Comparison of ENCODE assay signal across 1 cellular context in the genomic region with DNA sequence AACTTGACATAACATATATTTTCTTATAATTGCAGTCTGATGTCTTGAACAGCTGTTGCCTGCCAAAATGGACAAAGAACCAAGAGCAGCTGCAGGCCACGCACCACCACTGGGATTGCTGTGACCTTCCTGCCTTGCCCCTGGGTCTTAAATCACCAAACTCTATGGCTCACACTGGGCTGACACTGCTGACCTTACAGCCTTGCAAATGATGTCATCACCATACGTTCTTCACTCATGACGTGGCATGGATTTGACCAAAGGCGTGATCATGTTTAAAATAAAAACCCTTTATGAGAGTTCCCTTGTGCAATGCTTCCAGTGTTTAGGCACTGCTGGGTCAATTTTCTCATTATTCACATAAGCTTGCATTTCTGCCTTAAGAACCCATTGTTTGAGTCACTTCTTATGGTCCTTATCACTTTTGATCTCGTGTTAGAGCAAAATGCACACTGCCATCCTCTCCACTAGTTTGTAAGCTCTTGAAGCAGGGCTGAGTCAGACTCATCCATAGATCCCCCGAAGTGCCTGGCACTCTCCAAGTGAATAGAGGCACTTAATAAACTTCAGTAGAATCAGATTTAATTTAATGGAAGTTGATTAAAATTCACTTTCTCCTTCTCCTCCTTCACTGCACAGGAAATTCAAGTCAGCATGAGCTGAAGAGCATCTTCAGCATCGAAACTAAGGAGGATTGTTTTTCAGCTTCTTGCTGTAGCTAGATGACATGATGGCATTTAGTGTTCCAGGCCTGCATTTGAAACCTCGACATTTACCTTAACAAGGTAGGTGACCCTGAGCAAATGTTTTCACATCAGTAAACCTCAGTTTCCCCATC.
A peak's percentile ranks its signal among the peaks of the same experiment; 100 is the strongest.
TF ChIP-seq lines count a peak whose summit lies in the region.

No MANE protein-coding gene starts in this region.

TF ChIP-seq in HEK293, 187 proteins besides CTCF, POLR2A, EP300 and RAD21:
- TF ChIP-seq, protein P1, sequence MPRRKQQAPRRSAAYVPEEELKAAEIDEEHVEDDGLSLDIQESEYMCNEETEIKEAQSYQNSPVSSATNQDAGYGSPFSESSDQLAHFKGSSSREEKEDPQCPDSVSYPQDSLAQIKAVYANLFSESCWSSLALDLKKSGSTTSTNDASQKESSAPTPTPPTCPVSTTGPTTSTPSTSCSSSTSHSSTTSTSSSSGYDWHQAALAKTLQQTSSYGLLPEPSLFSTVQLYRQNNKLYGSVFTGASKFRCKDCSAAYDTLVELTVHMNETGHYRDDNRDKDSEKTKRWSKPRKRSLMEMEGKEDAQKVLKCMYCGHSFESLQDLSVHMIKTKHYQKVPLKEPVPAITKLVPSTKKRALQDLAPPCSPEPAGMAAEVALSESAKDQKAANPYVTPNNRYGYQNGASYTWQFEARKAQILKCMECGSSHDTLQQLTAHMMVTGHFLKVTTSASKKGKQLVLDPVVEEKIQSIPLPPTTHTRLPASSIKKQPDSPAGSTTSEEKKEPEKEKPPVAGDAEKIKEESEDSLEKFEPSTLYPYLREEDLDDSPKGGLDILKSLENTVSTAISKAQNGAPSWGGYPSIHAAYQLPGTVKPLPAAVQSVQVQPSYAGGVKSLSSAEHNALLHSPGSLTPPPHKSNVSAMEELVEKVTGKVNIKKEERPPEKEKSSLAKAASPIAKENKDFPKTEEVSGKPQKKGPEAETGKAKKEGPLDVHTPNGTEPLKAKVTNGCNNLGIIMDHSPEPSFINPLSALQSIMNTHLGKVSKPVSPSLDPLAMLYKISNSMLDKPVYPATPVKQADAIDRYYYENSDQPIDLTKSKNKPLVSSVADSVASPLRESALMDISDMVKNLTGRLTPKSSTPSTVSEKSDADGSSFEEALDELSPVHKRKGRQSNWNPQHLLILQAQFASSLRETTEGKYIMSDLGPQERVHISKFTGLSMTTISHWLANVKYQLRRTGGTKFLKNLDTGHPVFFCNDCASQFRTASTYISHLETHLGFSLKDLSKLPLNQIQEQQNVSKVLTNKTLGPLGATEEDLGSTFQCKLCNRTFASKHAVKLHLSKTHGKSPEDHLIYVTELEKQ (tag by site-specific recombination; IDR thresholded peaks at IDR 0.05; ENCODE audit: borderline replicate concordance): no peak
- TF ChIP-seq SP3 (tag by site-specific recombination; IDR thresholded peaks at IDR 0.05) (no peak), ZNF133 (tag by site-specific recombination; IDR thresholded peaks at IDR 0.05) (no peak), ZFP69B (tag by site-specific recombination; IDR thresholded peaks at IDR 0.05) (peak; percentile 40; the same call in 1 of the 2 replicates), ZNF629 (tag by site-specific recombination; IDR thresholded peaks at IDR 0.05) (peak; percentile 67), HOXC10 (CRISPR knock-in tag; IDR thresholded peaks at IDR 0.05) (no peak)
- TF ChIP-seq, protein P2, sequence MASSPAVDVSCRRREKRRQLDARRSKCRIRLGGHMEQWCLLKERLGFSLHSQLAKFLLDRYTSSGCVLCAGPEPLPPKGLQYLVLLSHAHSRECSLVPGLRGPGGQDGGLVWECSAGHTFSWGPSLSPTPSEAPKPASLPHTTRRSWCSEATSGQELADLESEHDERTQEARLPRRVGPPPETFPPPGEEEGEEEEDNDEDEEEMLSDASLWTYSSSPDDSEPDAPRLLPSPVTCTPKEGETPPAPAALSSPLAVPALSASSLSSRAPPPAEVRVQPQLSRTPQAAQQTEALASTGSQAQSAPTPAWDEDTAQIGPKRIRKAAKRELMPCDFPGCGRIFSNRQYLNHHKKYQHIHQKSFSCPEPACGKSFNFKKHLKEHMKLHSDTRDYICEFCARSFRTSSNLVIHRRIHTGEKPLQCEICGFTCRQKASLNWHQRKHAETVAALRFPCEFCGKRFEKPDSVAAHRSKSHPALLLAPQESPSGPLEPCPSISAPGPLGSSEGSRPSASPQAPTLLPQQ (tag by site-specific recombination; IDR thresholded peaks at IDR 0.05): peak; percentile 83
- TF ChIP-seq, protein P3, sequence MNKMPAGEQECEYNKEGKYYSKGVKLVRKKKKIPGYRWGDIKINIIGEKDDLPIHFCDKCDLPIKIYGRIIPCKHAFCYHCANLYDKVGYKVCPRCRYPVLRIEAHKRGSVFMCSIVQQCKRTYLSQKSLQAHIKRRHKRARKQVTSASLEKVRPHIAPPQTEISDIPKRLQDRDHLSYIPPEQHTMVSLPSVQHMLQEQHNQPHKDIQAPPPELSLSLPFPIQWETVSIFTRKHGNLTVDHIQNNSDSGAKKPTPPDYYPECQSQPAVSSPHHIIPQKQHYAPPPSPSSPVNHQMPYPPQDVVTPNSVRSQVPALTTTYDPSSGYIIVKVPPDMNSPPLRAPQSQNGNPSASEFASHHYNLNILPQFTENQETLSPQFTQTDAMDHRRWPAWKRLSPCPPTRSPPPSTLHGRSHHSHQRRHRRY (tag by site-specific recombination; IDR thresholded peaks at IDR 0.05): no peak
- TF ChIP-seq, protein P4, sequence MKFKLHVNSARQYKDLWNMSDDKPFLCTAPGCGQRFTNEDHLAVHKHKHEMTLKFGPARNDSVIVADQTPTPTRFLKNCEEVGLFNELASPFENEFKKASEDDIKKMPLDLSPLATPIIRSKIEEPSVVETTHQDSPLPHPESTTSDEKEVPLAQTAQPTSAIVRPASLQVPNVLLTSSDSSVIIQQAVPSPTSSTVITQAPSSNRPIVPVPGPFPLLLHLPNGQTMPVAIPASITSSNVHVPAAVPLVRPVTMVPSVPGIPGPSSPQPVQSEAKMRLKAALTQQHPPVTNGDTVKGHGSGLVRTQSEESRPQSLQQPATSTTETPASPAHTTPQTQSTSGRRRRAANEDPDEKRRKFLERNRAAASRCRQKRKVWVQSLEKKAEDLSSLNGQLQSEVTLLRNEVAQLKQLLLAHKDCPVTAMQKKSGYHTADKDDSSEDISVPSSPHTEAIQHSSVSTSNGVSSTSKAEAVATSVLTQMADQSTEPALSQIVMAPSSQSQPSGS (tag by site-specific recombination; IDR thresholded peaks at IDR 0.05; ENCODE audit: low read depth): peak; percentile 71
